Comparison of ENCODE assay signal across 1 cellular context in the genomic region with DNA sequence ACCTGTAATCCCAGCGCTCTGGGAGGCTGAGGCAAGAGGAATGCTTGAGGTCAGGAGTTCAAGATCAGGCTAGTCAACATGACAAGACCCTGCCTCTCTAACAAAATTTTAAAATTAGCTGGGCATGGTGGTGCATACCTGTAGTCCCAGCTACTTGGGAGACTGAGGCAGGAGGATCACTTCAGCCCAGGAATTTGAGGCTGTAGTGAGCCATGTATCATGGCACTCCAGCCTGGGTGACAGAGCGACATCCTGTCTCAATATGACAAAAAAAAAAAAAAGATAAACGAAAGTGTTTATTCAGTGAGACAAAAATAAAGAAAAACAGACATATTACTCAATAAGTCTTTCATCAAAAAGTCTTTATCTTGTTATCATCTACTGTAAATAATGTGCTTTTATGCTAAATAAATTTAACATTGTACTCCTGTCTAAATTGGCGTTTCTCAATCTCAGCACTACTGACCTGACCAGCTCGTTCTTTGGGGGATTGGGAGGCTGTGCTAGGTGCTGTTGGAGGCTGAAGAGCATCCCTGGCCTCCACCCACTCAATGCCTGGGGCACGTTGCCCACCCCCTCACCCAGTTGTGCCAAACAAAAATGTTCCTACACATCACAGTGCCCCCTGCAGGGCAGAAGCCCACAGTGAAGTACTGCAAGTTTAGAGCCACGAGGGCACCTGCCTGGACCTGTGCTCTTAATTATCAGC.
TF ChIP-seq lines count a peak whose summit lies in the region.

No MANE protein-coding gene starts in this region.

TF ChIP-seq in H1, 55 proteins besides CTCF, POLR2A, EP300 and RAD21:
- TF ChIP-seq POU5F1 (IDR thresholded peaks at IDR 0.05; ENCODE audit: low read depth, low read length) = no peak
- TF ChIP-seq EGR1 (IDR thresholded peaks at IDR 0.05; ENCODE audit: borderline replicate concordance, low read depth, low read length) = peak; percentile 51; the same call in 1 of the 2 replicates
- TF ChIP-seq NRF1 (IDR thresholded peaks at IDR 0.05; ENCODE audit: low read depth, low read length) = no peak
